8 cellular contexts compared by ENCODE assay signal in genomic region chr7:141231018-141231792, GRCh38.
DNase-seq lines count a peak whose midpoint lies in the region; ATAC-seq and TF ChIP-seq lines count a peak whose summit lies in the region.

No MANE protein-coding gene starts in this region.

- no peaks in the 10 kb centered on the region for H3K9me3 Mint-ChIP-seq in neural crest cell
- no peaks in the 10 kb centered on the region for H3K9me3 Mint-ChIP-seq in activated naive CD4-positive, alpha-beta T cell treated with anti-CD3 and anti-CD28 coated beads for 36 hours

- H3K36me3 Mint-ChIP-seq in neural crest cell (ENCODE audit: low read depth) = no peaks in the 10 kb centered on the region
- H3K36me3 Mint-ChIP-seq in activated naive CD4-positive, alpha-beta T cell treated with anti-CD3 and anti-CD28 coated beads for 36 hours (ENCODE audit: low read depth) = no peaks in the 10 kb centered on the region

- H3K27ac Mint-ChIP-seq in neural crest cell (ENCODE audit: unreplicated experiment) = no peak overlapping the region
- H3K27ac Mint-ChIP-seq in activated naive CD4-positive, alpha-beta T cell treated with anti-CD3 and anti-CD28 coated beads for 36 hours = no peak overlapping the region

- H3K4me3 ChIP-seq in choroid plexus epithelial cell (ENCODE audit: low read depth, low read length) = no peak overlapping the region

- DNase-seq in G401 (ENCODE audit: low spot score) (peak; percentile 18), NCI-H146 treated with DMSO at 0.1 percent for 48 hours (lab: John Stamatoyannopoulos, UW; ENCODE audit: unreplicated experiment) (peak; percentile 50), choroid plexus epithelial cell (ENCODE audit: low read depth) (peak; percentile 64), neural crest cell (ENCODE audit: low read depth, low spot score) (peak; percentile 7), omental fat pad (ENCODE audit: low spot score) (no peak), SHP77 treated with DMSO at 0.1 percent for 48 hours (lab: John Stamatoyannopoulos, UW) (no peak), retina (no peak)
- DNase-seq in activated naive CD4-positive, alpha-beta T cell treated with anti-CD3 and anti-CD28 coated beads for 36 hours = no peak

- intact Hi-C loops in activated naive CD4-positive, alpha-beta T cell treated with anti-CD3 and anti-CD28 coated beads for 36 hours (cut with micrococcal nuclease) = no loop called here

- no peak for ATAC-seq in omental fat pad (ENCODE audit: low FRiP score)

- in situ Hi-C loops in G401 (cut with HindIII; ENCODE audit: low sequenced_read_pairs) = no loop called here

- CTCF ChIA-PET in activated naive CD4-positive, alpha-beta T cell treated with anti-CD3 and anti-CD28 coated beads for 36 hours (lab: Charles Lee) = interaction anchor here (0.8 to 1.0 kb wide), 2 partner anchors 298 to 505 kb away, joined by 3 read pairs; no protein-coding TSS in a partner anchor

- no peak overlapping the region for H3K4me3 Mint-ChIP-seq in neural crest cell
- H3K4me3 Mint-ChIP-seq in activated naive CD4-positive, alpha-beta T cell treated with anti-CD3 and anti-CD28 coated beads for 36 hours = no peak overlapping the region

- peaks cover 18% of the 10 kb centered on the region for H3K4me1 Mint-ChIP-seq in neural crest cell
- H3K4me1 Mint-ChIP-seq in activated naive CD4-positive, alpha-beta T cell treated with anti-CD3 and anti-CD28 coated beads for 36 hours (ENCODE audit: low read depth) = no peaks in the 10 kb centered on the region

- TF ChIP-seq CTCF in choroid plexus epithelial cell (conservative IDR thresholded peaks at IDR 0.05; ENCODE audit: low read depth, low read length) = peak; percentile 68
- TF ChIP-seq CTCF in neural crest cell (conservative IDR thresholded peaks at IDR 0.05) = peak; percentile 54
- TF ChIP-seq CTCF in omental fat pad (IDR thresholded peaks at IDR 0.05) = no peak

- H3K27me3 Mint-ChIP-seq in neural crest cell (ENCODE audit: low read depth) = no peaks in the 10 kb centered on the region
- H3K27me3 Mint-ChIP-seq in activated naive CD4-positive, alpha-beta T cell treated with anti-CD3 and anti-CD28 coated beads for 36 hours (ENCODE audit: low read depth) = peaks cover 10% of the 10 kb centered on the region

Comparison
In these comparisons a context has a peak if more than half of its experiments do, and no peak if none do; other contexts are left out.
1. DNase-seq: peak in G401 (single experiment), NCI-H146 treated with DMSO at 0.1 percent for 48 hours (single experiment), choroid plexus epithelial cell (single experiment) and neural crest cell (single experiment); none in omental fat pad (single experiment), SHP77 treated with DMSO at 0.1 percent for 48 hours (single experiment), retina (single experiment) and activated naive CD4-positive, alpha-beta T cell treated with anti-CD3 and anti-CD28 coated beads for 36 hours (single experiment).
2. CTCF ChIP-seq: peak in choroid plexus epithelial cell (single experiment) and neural crest cell (single experiment); none in omental fat pad (0 of 3).